In the genomic region with DNA sequence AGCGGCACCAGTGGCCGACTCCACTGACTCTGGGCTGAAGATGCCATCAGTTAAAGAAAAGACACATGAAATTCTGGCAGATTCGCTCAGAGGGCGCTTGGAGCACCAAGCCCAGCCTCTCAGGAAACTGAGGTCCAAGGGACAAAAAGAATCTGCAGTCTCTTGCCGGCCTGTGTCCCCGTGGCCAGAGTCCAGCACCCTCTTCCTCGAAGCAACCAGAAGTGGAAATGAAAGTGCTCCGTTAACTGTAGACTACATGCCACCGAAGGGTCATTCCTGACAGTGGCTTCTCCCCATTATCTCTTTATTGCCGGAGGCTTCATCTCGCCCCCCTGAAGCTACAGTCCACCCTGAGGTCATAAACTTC, we compare ENCODE assay signal across 10 cellular contexts. TPM values are rescaled to one million over a fixed set of nuclear protein-coding genes. Genes with fewer than 3 reads are reported as not detected.
DNase-seq lines count a peak whose midpoint lies in the region; ATAC-seq and TF ChIP-seq lines count a peak whose summit lies in the region.
"Had no signal": no experiment of that assay in that cellular context is flagged by ENCODE, and none has a peak within 500 bp of the region (broad histone marks: within the 10 kb centered on the region; RNA-seq: fewer than 3 reads in every experiment).

No MANE protein-coding gene starts in this region.

- no peaks in the 10 kb centered on the region for H3K36me3 ChIP-seq in ascending aorta
- no peaks in the 10 kb centered on the region for H3K36me3 ChIP-seq in sigmoid colon

- 19 to 37% methylated on average over 11 of the region's 11 CpGs for WGBS in sigmoid colon, 2 donors

- no peak for TF ChIP-seq POLR2A in sigmoid colon (IDR thresholded peaks at IDR 0.05)

- TF ChIP-seq CTCF in Calu3 (IDR thresholded peaks at IDR 0.05; ENCODE audit: unreplicated experiment) (no peak), ascending aorta (IDR thresholded peaks at IDR 0.05) (no peak), sigmoid colon (IDR thresholded peaks at IDR 0.05) (no peak)

- H3K9me3 ChIP-seq in ascending aorta (no peaks in the 10 kb centered on the region), sigmoid colon (no peaks in the 10 kb centered on the region)

- TF ChIP-seq EP300 in sigmoid colon (IDR thresholded peaks at IDR 0.05), result no peak

- H3K27ac ChIP-seq in ascending aorta (peak overlapping the region; percentile 57 to 88), sigmoid colon (peak overlapping the region; percentile 90 to 93 (median 91))

- no TSS peak for BruUV-seq in Calu3 (replicated peaks; lab: Mats Ljungman, UMichigan)

- ATAC-seq in left lobe of liver (peak; percentile 11), HG03354 (IDR thresholded peaks at IDR 0.05; ENCODE audit: poor library complexity, severe bottlenecking, unreplicated experiment) (no peak)
- ATAC-seq: SK-N-SH treated with all-trans-retinoic acid at 6 μM for 48 hours had no signal

- H3K4me3 ChIP-seq in ascending aorta (peak overlapping the region; percentile 73 to 79), sigmoid colon (peak overlapping the region; percentile 59 to 73 (median 66))

- no peaks in the 10 kb centered on the region for H3K27me3 ChIP-seq in ascending aorta
- no peaks in the 10 kb centered on the region for H3K27me3 ChIP-seq in sigmoid colon

- DNase-seq in Calu3 (no peak), ascending aorta (ENCODE audit: low spot score in 2 of 2) (no peak), left lobe of liver (ENCODE audit: low spot score) (no peak), sigmoid colon (no peak), NCI-H1930 (lab: John Stamatoyannopoulos, UW) (no peak), AML-193 (lab: John Stamatoyannopoulos, UW) (no peak), NCI-H1092 treated with DMSO at 0.1 percent for 48 hours (lab: John Stamatoyannopoulos, UW) (no peak)

- peaks cover 32% of the 10 kb centered on the region for H3K36me3 Mint-ChIP-seq in Calu3 (ENCODE audit: insufficient read depth, unreplicated experiment)

- H3K4me1 Mint-ChIP-seq in Calu3 (ENCODE audit: low read depth, unreplicated experiment), result peaks cover 14% of the 10 kb centered on the region

- CTCF ChIA-PET in Calu3 (lab: Charles Lee), result no interaction called here

- peak overlapping the region; percentile 76 for H3K4me3 Mint-ChIP-seq in Calu3 (ENCODE audit: low read depth, unreplicated experiment)
- H3K4me3 Mint-ChIP-seq: activated T-helper 1 cell treated with anti-CD3 and anti-CD28 coated beads, Interleukin-12 subunit alpha, Interleukin-12 subunit beta, Interleukin-2, Interleukin-4 antibody, amounts not matched to agents 30 ng/mL and 10 ng/mL and 1 ng/mL, durations not matched to agents 14 hours and 24 hours and 36 hours had no signal

- peaks cover 0 to 19% of the 10 kb centered on the region in 2 donors for H3K4me1 ChIP-seq in ascending aorta
- H3K4me1 ChIP-seq in sigmoid colon, result peaks cover 0 to 48% (median 42%) of the 10 kb centered on the region in 4 donors

- no peaks in the 10 kb centered on the region for H3K27me3 Mint-ChIP-seq in Calu3 (ENCODE audit: unreplicated experiment)

- no peak overlapping the region for H3K27ac Mint-ChIP-seq in Calu3 (ENCODE audit: unreplicated experiment)
- H3K27ac Mint-ChIP-seq: activated T-helper 1 cell treated with anti-CD3 and anti-CD28 coated beads, Interleukin-12 subunit alpha, Interleukin-12 subunit beta, Interleukin-2, Interleukin-4 antibody, amounts not matched to agents 30 ng/mL and 10 ng/mL and 1 ng/mL, durations not matched to agents 14 hours and 24 hours and 36 hours had no signal

- H3K9me3 Mint-ChIP-seq in Calu3 (ENCODE audit: low read depth, unreplicated experiment), result no peaks in the 10 kb centered on the region

- intact Hi-C loops in Calu3 (cut with micrococcal nuclease; ENCODE audit: unreplicated experiment), result loop anchor here (5.0 to 10.0 kb wide), 3 partner anchors 97 to 290 kb away; no protein-coding TSS in a partner anchor
- intact Hi-C loops in ascending aorta (cut with DNase I), result loop anchor here (5.0 kb wide), 2 partner anchors 43 to 97 kb away; no protein-coding TSS in a partner anchor
- intact Hi-C loops in sigmoid colon (cut with DNase I), result loop anchor here (5.0 kb wide), 1 partner anchor 163 kb away; no protein-coding TSS in a partner anchor

RNA-seq across cellular contexts. Expression of gene CHST15, which starts 1.0 kb away (rescaled TPM):
- total RNA-seq in Calu3 (2022) (18.3 and 19.3 TPM in 2 replicates), ascending aorta (20.4 TPM), left lobe of liver (12.8 TPM), sigmoid colon (10 to 100 TPM; 29.9 to 57.9 (median 43.8) TPM)
- 1 to 10 TPM; 2.4 to 8.7 (median 3.5) TPM for polyA plus RNA-seq in sigmoid colon
